ENCODE assay signal across 20 cellular contexts in the genomic region with DNA sequence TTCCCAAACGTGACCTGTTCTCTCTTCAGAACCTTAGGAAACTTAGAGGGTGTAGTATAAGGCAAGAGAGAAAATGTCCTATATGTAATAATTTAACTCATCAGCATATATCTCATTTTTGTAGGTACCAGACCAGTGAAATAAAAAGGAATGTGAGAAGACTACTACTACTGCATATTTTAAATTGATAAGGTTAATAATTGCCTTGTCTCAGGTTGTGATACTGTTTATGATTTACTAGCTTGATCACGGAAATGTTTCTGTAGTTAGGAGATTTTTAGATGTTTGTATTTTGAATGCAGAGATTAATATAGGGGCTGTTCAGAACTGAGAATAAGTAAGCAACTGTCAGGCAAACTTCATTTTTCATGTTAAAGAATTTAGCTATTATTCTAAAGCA.
DNase-seq lines count a peak whose midpoint lies in the region; ATAC-seq, FAIRE-seq and TF ChIP-seq lines count a peak whose summit lies in the region.
"Had no signal": no experiment of that assay in that cellular context is flagged by ENCODE, and none has a peak within 500 bp of the region (broad histone marks: within the 10 kb centered on the region; RNA-seq: fewer than 3 reads in every experiment).

No MANE protein-coding gene starts in this region.

- CTCF ChIA-PET in A549 (lab: Yijun Ruan, JAX) = no interaction called here

- no peaks in the 10 kb centered on the region for H4K20me1 ChIP-seq in Karpas-422 (ENCODE audit: insufficient read depth, low read depth, low read length)
- H4K20me1 ChIP-seq: BLaER1 had no signal

- no peak for ATAC-seq in A549
- ATAC-seq in pancreas = peak in 3 of 4 donors; percentile 16 to 74 (median 63)
- ATAC-seq: CD8-positive, alpha-beta T cell had no signal

- POLR2A ChIA-PET in A549 (lab: Yijun Ruan, JAX) = no interaction called here

- TF ChIP-seq CTCF in A549 (IDR thresholded peaks at IDR 0.05) = no peak
- no peak for TF ChIP-seq CTCF in pancreas (IDR thresholded peaks at IDR 0.05)

- H3K4me3 ChIP-seq in A549 (no peak overlapping the region), Karpas-422 (ENCODE audit: low read length) (no peak overlapping the region), pancreas (no peak overlapping the region)
- H3K4me3 ChIP-seq in effector memory CD4-positive, alpha-beta T cell (ENCODE audit: insufficient read depth, low read depth, low read length, poor library complexity, severe bottlenecking) = no peak overlapping the region
- H3K4me3 ChIP-seq: BLaER1, HAP-1 had no signal

- H3K9me3 ChIP-seq in A549 (no peaks in the 10 kb centered on the region), Karpas-422 (ENCODE audit: low read length) (peaks cover 21% of the 10 kb centered on the region), pancreas (no peaks in the 10 kb centered on the region)
- no peaks in the 10 kb centered on the region for H3K9me3 ChIP-seq in effector memory CD4-positive, alpha-beta T cell (ENCODE audit: control insufficient read depth, low read length)
- H3K9me3 ChIP-seq: Caco-2, HAP-1 had no signal

- no peak overlapping the region for H2AFZ ChIP-seq in Karpas-422 (ENCODE audit: low read length)

- no peak overlapping the region for H3K9ac ChIP-seq in Karpas-422 (ENCODE audit: low read length)
- H3K9ac ChIP-seq: BLaER1 had no signal

- H3K36me3 ChIP-seq in Karpas-422 (ENCODE audit: insufficient read depth, low read length) (no peaks in the 10 kb centered on the region), pancreas (no peaks in the 10 kb centered on the region)
- H3K36me3 ChIP-seq in effector memory CD4-positive, alpha-beta T cell (ENCODE audit: control insufficient read depth, insufficient read depth, low read length) = no peaks in the 10 kb centered on the region
- H3K36me3 ChIP-seq: BLaER1, HAP-1 had no signal

- TF ChIP-seq RAD21 in A549 (conservative IDR thresholded peaks at IDR 0.05 in 1 of 2, IDR thresholded peaks at IDR 0.05 in 1 of 2) = no peak

- no peak for FAIRE-seq in A549 (lab: Jason Lieb, UNC)
- no peak for FAIRE-seq in pancreas (lab: Jason Lieb, UNC)
- FAIRE-seq: GM12892, H54 had no signal

- intact Hi-C loops in pancreas (cut with DNase I) = no loop called here

- no peaks in the 10 kb centered on the region for H3K4me1 ChIP-seq in A549
- no peaks in the 10 kb centered on the region for H3K4me1 ChIP-seq in Karpas-422 (ENCODE audit: low read length)
- peaks cover 0 to 7% (median 4%) of the 10 kb centered on the region in 3 donors for H3K4me1 ChIP-seq in pancreas
- no peaks in the 10 kb centered on the region for H3K4me1 ChIP-seq in effector memory CD4-positive, alpha-beta T cell (ENCODE audit: control insufficient read depth, insufficient read depth, low read length, poor library complexity, severe bottlenecking)
- H3K4me1 ChIP-seq: BLaER1, Caco-2, HAP-1 had no signal

- no peak for TF ChIP-seq EP300 in A549 (IDR thresholded peaks at IDR 0.05)

- no peak for DNase-seq in A549 (ENCODE audit: low read depth in 1 of 2, low spot score in 1 of 2)
- peak; percentile 11 for DNase-seq in Karpas-422
- DNase-seq in kidney glomerular epithelial cell (lab: John Stamatoyannopoulos, UW) = peak; percentile 42
- DNase-seq in pancreas = no peak
- no peak for DNase-seq in effector memory CD4-positive, alpha-beta T cell
- no peak for DNase-seq in inferior parietal cortex (ENCODE audit: extremely low spot score)
- DNase-seq in T-helper 9 cell = no peak
- DNase-seq: 8988T; Caco-2; CD4-positive, CD25-positive, alpha-beta regulatory T cell; CD8-positive, alpha-beta T cell; DMS153; DND-41; GOT3; HFFc6 had no signal

- H3K79me2 ChIP-seq in Karpas-422 (ENCODE audit: low read length) = no peaks in the 10 kb centered on the region

- no peak for TF ChIP-seq POLR2A in A549 (IDR thresholded peaks at IDR 0.05; ENCODE audit: low read length)

- no peaks in the 10 kb centered on the region for H3K9me2 ChIP-seq in Karpas-422 (replicated peaks; ENCODE audit: insufficient read depth, low read length)

- H3K27me3 ChIP-seq in Karpas-422 (ENCODE audit: low read length) = no peaks in the 10 kb centered on the region
- H3K27me3 ChIP-seq in pancreas = no peaks in the 10 kb centered on the region
- no peaks in the 10 kb centered on the region for H3K27me3 ChIP-seq in effector memory CD4-positive, alpha-beta T cell (replicated peaks; ENCODE audit: control insufficient read depth, insufficient read depth, low read length, poor library complexity, severe bottlenecking)
- H3K27me3 ChIP-seq: BLaER1 had no signal

- H3K4me2 ChIP-seq in A549 = peak overlapping the region; percentile 33; the same call in 2 of the 3 replicates
- no peak overlapping the region for H3K4me2 ChIP-seq in Karpas-422 (ENCODE audit: low read depth, low read length, poor library complexity, severe bottlenecking)
- H3K4me2 ChIP-seq: BLaER1 had no signal

- WGBS in A549 (ENCODE audit: missing lambda C conversion rate) = 9% methylated on average over 2 of the region's 2 CpGs
- WGBS in pancreas, 2 donors = 18 to 23% methylated on average over 2 of the region's 2 CpGs

- H3K27ac ChIP-seq in A549 = no peak overlapping the region
- H3K27ac ChIP-seq in Karpas-422 (ENCODE audit: low read length) = no peak overlapping the region
- peak overlapping the region in 1 of 4 donors; percentile 27 for H3K27ac ChIP-seq in pancreas
- H3K27ac ChIP-seq in effector memory CD4-positive, alpha-beta T cell (ENCODE audit: insufficient read depth, low read length, poor library complexity, severe bottlenecking) = no peak overlapping the region
- H3K27ac ChIP-seq: BLaER1, C4-2B had no signal

TF ChIP-seq in A549, 52 proteins besides CTCF, POLR2A, EP300 and RAD21:
- no peak for TF ChIP-seq CBX2 (IDR thresholded peaks at IDR 0.05; ENCODE audit: borderline replicate concordance, low read depth)
- TF ChIP-seq SMC3 (IDR thresholded peaks at IDR 0.05) = no peak
- TF ChIP-seq EHMT2 (IDR thresholded peaks at IDR 0.05; ENCODE audit: low read depth) = no peak
- TF ChIP-seq, protein P1, sequence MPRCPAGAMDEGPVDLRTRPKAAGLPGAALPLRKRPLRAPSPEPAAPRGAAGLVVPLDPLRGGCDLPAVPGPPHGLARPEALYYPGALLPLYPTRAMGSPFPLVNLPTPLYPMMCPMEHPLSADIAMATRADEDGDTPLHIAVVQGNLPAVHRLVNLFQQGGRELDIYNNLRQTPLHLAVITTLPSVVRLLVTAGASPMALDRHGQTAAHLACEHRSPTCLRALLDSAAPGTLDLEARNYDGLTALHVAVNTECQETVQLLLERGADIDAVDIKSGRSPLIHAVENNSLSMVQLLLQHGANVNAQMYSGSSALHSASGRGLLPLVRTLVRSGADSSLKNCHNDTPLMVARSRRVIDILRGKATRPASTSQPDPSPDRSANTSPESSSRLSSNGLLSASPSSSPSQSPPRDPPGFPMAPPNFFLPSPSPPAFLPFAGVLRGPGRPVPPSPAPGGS (IDR thresholded peaks at IDR 0.05) = no peak
- no peak for TF ChIP-seq NPAS2 (CRISPR knock-in tag; IDR thresholded peaks at IDR 0.05; ENCODE audit: borderline replicate concordance)
- no peak for TF ChIP-seq HOXA7 (CRISPR knock-in tag; IDR thresholded peaks at IDR 0.05)
- no peak for TF ChIP-seq ZFP36 (IDR thresholded peaks at IDR 0.05; ENCODE audit: borderline replicate concordance, partially characterized antibody)
- TF ChIP-seq, protein P2, sequence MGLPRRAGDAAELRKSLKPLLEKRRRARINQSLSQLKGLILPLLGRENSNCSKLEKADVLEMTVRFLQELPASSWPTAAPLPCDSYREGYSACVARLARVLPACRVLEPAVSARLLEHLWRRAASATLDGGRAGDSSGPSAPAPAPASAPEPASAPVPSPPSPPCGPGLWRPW (IDR thresholded peaks at IDR 0.05) = no peak
- no peak for TF ChIP-seq RCOR1 (IDR thresholded peaks at IDR 0.05; ENCODE audit: low read depth, low read length)
- TF ChIP-seq FOSL2 (IDR thresholded peaks at IDR 0.05) = no peak
- TF ChIP-seq FOSL2 (CRISPR knock-in tag; IDR thresholded peaks at IDR 0.05) = no peak
- TF ChIP-seq HEYL (CRISPR knock-in tag; IDR thresholded peaks at IDR 0.05) = no peak
- no peak for TF ChIP-seq BHLHE40 (IDR thresholded peaks at IDR 0.05; ENCODE audit: low read depth, low read length)
- no peak for TF ChIP-seq NFE2L2 (conservative IDR thresholded peaks at IDR 0.05; ENCODE audit: low read length)

Comparison
In these comparisons a context has a peak if more than half of its experiments do, and no peak if none do; other contexts are left out.
1. ATAC-seq: peak in pancreas (3 of 4); none in A549 (0 of 2).
2. DNase-seq: peak in Karpas-422 (single experiment) and kidney glomerular epithelial cell (single experiment); none in A549 (0 of 2), pancreas (0 of 6), effector memory CD4-positive, alpha-beta T cell (0 of 3), inferior parietal cortex (single experiment) and T-helper 9 cell (single experiment).